In genomic region chr2:121365061-121365460, GRCh38 we compare ENCODE assay signal across 21 cellular contexts.
"Had no signal": no experiment of that assay in that cellular context is flagged by ENCODE, and none has a peak within 500 bp of the region (broad histone marks: within the 10 kb centered on the region; RNA-seq: fewer than 3 reads in every experiment).

No MANE protein-coding gene starts in this region.

- H3K27ac ChIP-seq: parathyroid adenoma, testis, WERI-Rb-1 had no signal

- H3K27me3 Mint-ChIP-seq: activated CD4-positive, alpha-beta T cell treated with anti-CD3 and anti-CD28 coated beads, Interleukin-2, amount 10 ng/mL, durations not matched to agents 7 days and 5 days; activated naive CD8-positive, alpha-beta T cell treated with anti-CD3 and anti-CD28 coated beads for 36 hours; type B pancreatic cell had no signal

- ATAC-seq: activated CD8-positive, alpha-beta T cell treated with anti-CD3 and anti-CD28 coated beads, Interleukin-2, amount 10 ng/mL, durations not matched to agents 7 days and 5 days; left colon; right cardiac atrium had no signal

- H3K4me1 Mint-ChIP-seq: activated CD4-positive, alpha-beta T cell treated with anti-CD3 and anti-CD28 coated beads, Interleukin-2, amount 10 ng/mL, durations not matched to agents 7 days and 5 days; activated naive CD8-positive, alpha-beta T cell treated with anti-CD3 and anti-CD28 coated beads for 36 hours; nephron progenitor cell had no signal

- H3K27ac Mint-ChIP-seq: activated CD4-positive, alpha-beta T cell treated with anti-CD3 and anti-CD28 coated beads, Interleukin-2, amount 10 ng/mL, durations not matched to agents 7 days and 5 days; activated CD8-positive, alpha-beta T cell treated with anti-CD3 and anti-CD28 coated beads, Interleukin-2, amount 10 ng/mL, durations not matched to agents 7 days and 5 days; activated naive CD8-positive, alpha-beta T cell treated with anti-CD3 and anti-CD28 coated beads for 36 hours; T-helper 2 cell treated with Interferon-gamma antibody and Interleukin-4, amounts not matched to agents 5 μg/mL and 100 μg/mL, for 36 hours had no signal

- H3K9me3 Mint-ChIP-seq: activated CD4-positive, alpha-beta T cell treated with anti-CD3 and anti-CD28 coated beads, Interleukin-2, amount 10 ng/mL, durations not matched to agents 7 days and 5 days; activated naive CD8-positive, alpha-beta T cell treated with anti-CD3 and anti-CD28 coated beads for 36 hours; activated T-helper 2 cell treated with anti-CD3 and anti-CD28 coated beads, Interferon-gamma antibody, Interleukin-2, Interleukin-4, amounts not matched to agents 10 μg/mL and 5 μg/mL and 100 μg/mL, durations not matched to agents 14 hours and 24 hours and 36 hours; nephron progenitor cell; T-helper 2 cell treated with Interferon-gamma antibody and Interleukin-4, amounts not matched to agents 5 μg/mL and 100 μg/mL, for 36 hours; type B pancreatic cell had no signal

- DNase-seq: activated CD4-positive, alpha-beta T cell treated with anti-CD3 and anti-CD28 coated beads, Interleukin-2, amount 10 ng/mL, durations not matched to agents 7 days and 5 days; activated CD4-positive, CD25-positive, alpha-beta regulatory T cell treated with anti-CD3 and anti-CD28 coated beads, Interleukin-2, amount 50 U/mL, for 72 hours; activated CD8-positive, alpha-beta T cell treated with anti-CD3 and anti-CD28 coated beads, Interleukin-2, amount 10 ng/mL, durations not matched to agents 7 days and 5 days; activated naive CD4-positive, alpha-beta T cell; activated naive CD8-positive, alpha-beta T cell treated with anti-CD3 and anti-CD28 coated beads for 36 hours; central memory CD4-positive, alpha-beta T cell; effector memory CD4-positive, alpha-beta T cell; esophagus squamous epithelium; left colon; mesenchymal stem cell; nephron progenitor cell; right cardiac atrium; stimulated activated CD4-positive, alpha-beta T cell treated with anti-CD3 and anti-CD28 coated beads, Interleukin-12 subunit alpha, Interleukin-12 subunit beta, amount 100 ng/mL, for 4 hours; stimulated activated CD4-positive, alpha-beta T cell treated with anti-CD3 and anti-CD28 coated beads, Interleukin-1b, Interleukin-23, amount 100 ng/mL, for 48 hours; stimulated activated naive CD4-positive, alpha-beta T cell; testis; WERI-Rb-1 had no signal

- H3K4me3 Mint-ChIP-seq: activated CD4-positive, alpha-beta T cell treated with anti-CD3 and anti-CD28 coated beads, Interleukin-2, amount 10 ng/mL, durations not matched to agents 7 days and 5 days; activated CD8-positive, alpha-beta T cell treated with anti-CD3 and anti-CD28 coated beads, Interleukin-2, amount 10 ng/mL, durations not matched to agents 7 days and 5 days; activated naive CD8-positive, alpha-beta T cell treated with anti-CD3 and anti-CD28 coated beads for 36 hours; nephron progenitor cell; T-helper 2 cell treated with Interferon-gamma antibody and Interleukin-4, amounts not matched to agents 5 μg/mL and 100 μg/mL, for 36 hours; type B pancreatic cell had no signal
